9 cellular contexts compared by ENCODE assay signal in genomic region chr1:216566809-216567208, GRCh38.
DNase-seq lines count a peak whose midpoint lies in the region; ATAC-seq and TF ChIP-seq lines count a peak whose summit lies in the region.
"Had no signal": no experiment of that assay in that cellular context is flagged by ENCODE, and none has a peak within 500 bp of the region (broad histone marks: within the 10 kb centered on the region; RNA-seq: fewer than 3 reads in every experiment).

No MANE protein-coding gene starts in this region.

- no peak overlapping the region for H2BK120ac ChIP-seq in mesenchymal stem cell (ENCODE audit: low read depth, low read length)

- no peak overlapping the region for H3K18ac ChIP-seq in mesenchymal stem cell (ENCODE audit: low read depth in 1 of 2, low read length in 2 of 2)

- no peaks in the 10 kb centered on the region for H3K9me3 ChIP-seq in mesenchymal stem cell (ENCODE audit: control insufficient read depth, low read length)

- TF ChIP-seq CTCF in VCaP (conservative IDR thresholded peaks at IDR 0.05) = peak; percentile 48; the same call in 1 of the 2 replicates

- H2BK15ac ChIP-seq in mesenchymal stem cell (ENCODE audit: low read depth, poor library complexity, severe bottlenecking) = no peak overlapping the region

- no peak overlapping the region for H3K4me3 ChIP-seq in mesenchymal stem cell (ENCODE audit: insufficient read depth in 1 of 2, low read depth in 1 of 2, low read length in 2 of 2)

- no peak overlapping the region for H4K8ac ChIP-seq in mesenchymal stem cell (ENCODE audit: low read length)

- H3K4ac ChIP-seq in mesenchymal stem cell (ENCODE audit: low read depth in 1 of 2, low read length in 2 of 2) = no peak overlapping the region

- H3K4me2 ChIP-seq in mesenchymal stem cell (ENCODE audit: low read length, poor library complexity, severe bottlenecking) = no peak overlapping the region

- H2BK12ac ChIP-seq in mesenchymal stem cell (ENCODE audit: low read length in 2 of 2) = no peak overlapping the region

- no peak overlapping the region for H4K91ac ChIP-seq in mesenchymal stem cell (ENCODE audit: low read length)

- no peak overlapping the region for H3K14ac ChIP-seq in mesenchymal stem cell (ENCODE audit: low read length in 2 of 2)

- H3K27ac ChIP-seq in VCaP (no peak overlapping the region), mesenchymal stem cell (ENCODE audit: low read length, poor library complexity, severe bottlenecking) (no peak overlapping the region)

- no peaks in the 10 kb centered on the region for H3K79me1 ChIP-seq in mesenchymal stem cell (replicated peaks; ENCODE audit: low read length, poor library complexity, severe bottlenecking)

- no peak overlapping the region for H3K9ac ChIP-seq in mesenchymal stem cell (ENCODE audit: low read length)

- peak; percentile 39 for ATAC-seq in HG03565 (IDR thresholded peaks at IDR 0.05; ENCODE audit: unreplicated experiment)

- H3K27me3 ChIP-seq in mesenchymal stem cell (ENCODE audit: control insufficient read depth in 1 of 2, insufficient read depth in 1 of 2, low read length in 2 of 2) = no peaks in the 10 kb centered on the region

- DNase-seq in DMS53 (lab: John Stamatoyannopoulos, UW) (peak; percentile 58), DMS53 treated with DMSO at 0.1 percent for 48 hours (lab: John Stamatoyannopoulos, UW; ENCODE audit: unreplicated experiment) (no peak), mesenchymal stem cell (peak; percentile 33), COR-L47 (lab: John Stamatoyannopoulos, UW) (no peak), anterior cingulate cortex (lab: John Stamatoyannopoulos, UW) (no peak)
- DNase-seq in activated naive CD4-positive, alpha-beta T cell treated with anti-CD3 and anti-CD28 coated beads, Interleukin-2, amount 50 U/mL, for 16 hours = no peak
- DNase-seq: 8988T had no signal

- H3K36me3 ChIP-seq in mesenchymal stem cell (ENCODE audit: control insufficient read depth in 1 of 2, insufficient read depth in 2 of 2, low read depth in 1 of 2, low read length in 2 of 2) = no peaks in the 10 kb centered on the region

- no peaks in the 10 kb centered on the region for H3K4me1 ChIP-seq in mesenchymal stem cell (ENCODE audit: control insufficient read depth, insufficient read depth, low read depth, low read length)

- no peak overlapping the region for H2AK5ac ChIP-seq in mesenchymal stem cell (ENCODE audit: low read length, severe bottlenecking)

- 39% methylated on average over 2 of the region's 2 CpGs for WGBS in mesenchymal stem cell

- H2BK5ac ChIP-seq in mesenchymal stem cell (ENCODE audit: low read depth, low read length, poor library complexity, severe bottlenecking) = no peak overlapping the region

- no peak overlapping the region for H2AFZ ChIP-seq in mesenchymal stem cell (ENCODE audit: low read depth, low read length)

- no peak overlapping the region for H3K23ac ChIP-seq in mesenchymal stem cell (ENCODE audit: low read length in 2 of 2)

Comparison
In these comparisons a context has a peak if more than half of its experiments do, and no peak if none do; other contexts are left out.
1. DNase-seq: peak in DMS53 (single experiment) and mesenchymal stem cell (single experiment); none in DMS53 treated with DMSO at 0.1 percent for 48 hours (single experiment), COR-L47 (single experiment), anterior cingulate cortex (0 of 58) and activated naive CD4-positive, alpha-beta T cell treated with anti-CD3 and anti-CD28 coated beads, Interleukin-2, amount 50 U/mL, for 16 hours (single experiment).